In the genomic region with DNA sequence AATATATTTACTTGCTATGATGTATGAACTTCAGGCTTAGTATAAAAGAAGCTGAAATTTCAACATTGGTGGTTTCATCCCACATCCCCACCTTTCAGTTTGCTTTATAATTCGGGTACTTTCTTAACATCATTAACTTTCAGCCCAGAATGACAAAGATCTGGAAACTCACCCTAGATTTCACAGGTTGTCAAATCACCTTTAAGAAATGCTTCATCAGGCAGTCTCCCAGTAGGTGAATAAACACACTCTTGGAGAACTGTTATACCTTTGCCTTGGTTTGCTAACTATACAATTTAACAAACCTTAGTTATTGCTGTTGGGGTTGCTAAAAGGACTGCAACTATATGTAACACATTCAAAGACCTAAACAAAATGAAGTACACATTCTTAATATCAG, we compare ENCODE assay signal across 26 cellular contexts. TPM values are rescaled to one million over a fixed set of nuclear protein-coding genes. Genes with fewer than 3 reads are reported as not detected.
"Had no signal": no experiment of that assay in that cellular context is flagged by ENCODE, and none has a peak within 500 bp of the region (broad histone marks: within the 10 kb centered on the region; RNA-seq: fewer than 3 reads in every experiment).

No MANE protein-coding gene starts in this region.

- H3K4me3 Mint-ChIP-seq: naive thymus-derived CD8-positive, alpha-beta T cell; neural progenitor cell had no signal

- H3K36me3 ChIP-seq: heart left ventricle, neural progenitor cell, pancreas, tibial artery, upper lobe of left lung, vagina had no signal

- ATAC-seq: esophagus mucosa; heart left ventricle; left lobe of liver; mucosa of descending colon; naive thymus-derived CD8-positive, alpha-beta T cell; pancreas; right cardiac atrium had no signal

- H2AFZ ChIP-seq: neural progenitor cell had no signal

- H3K9ac ChIP-seq: neural progenitor cell had no signal

- H3K9me3 ChIP-seq: heart left ventricle, mucosa of descending colon, pancreas, tibial artery, upper lobe of left lung, vagina had no signal

- DNase-seq: cortex of kidney; dorsolateral prefrontal cortex; effector CD8-positive, alpha-beta T cell; heart left ventricle; hippocampal formation; kidney glomerular epithelial cell; mammary epithelial cell; mucosa of descending colon; naive thymus-derived CD8-positive, alpha-beta T cell; occipital lobe; pancreas; right cardiac atrium; small intestine; stimulated activated CD4-positive, alpha-beta T cell treated with anti-CD3 and anti-CD28 coated beads, Interleukin-12 subunit alpha, Interleukin-12 subunit beta, amount 100 ng/mL, for 4 hours; stimulated activated naive CD4-positive, alpha-beta T cell treated with Interleukin-2 at 50 U/mL for 16 hours; tibial artery; upper lobe of left lung had no signal

- H3K27me3 ChIP-seq: dorsolateral prefrontal cortex, heart left ventricle, neural progenitor cell, pancreas, tibial artery, upper lobe of left lung, vagina had no signal

- H3K27ac Mint-ChIP-seq: naive thymus-derived CD8-positive, alpha-beta T cell; neural progenitor cell; progenitor cell of endocrine pancreas had no signal

- H3K9me3 Mint-ChIP-seq: naive thymus-derived CD8-positive, alpha-beta T cell; neural progenitor cell had no signal

- H3K4me2 ChIP-seq: neural progenitor cell had no signal

- FAIRE-seq: pancreas had no signal

- H3K36me3 Mint-ChIP-seq: neural progenitor cell had no signal

- H3K4me3 ChIP-seq: dorsolateral prefrontal cortex, heart left ventricle, mucosa of descending colon, neural progenitor cell, pancreas, tibial artery, upper lobe of left lung, vagina had no signal

- H3K4me1 ChIP-seq: tibial artery, vagina had no signal

- H3K27ac ChIP-seq: dorsolateral prefrontal cortex, heart left ventricle, neural progenitor cell, pancreas, tibial artery, upper lobe of left lung, vagina had no signal

- H3K27me3 Mint-ChIP-seq: naive thymus-derived CD8-positive, alpha-beta T cell; progenitor cell of endocrine pancreas had no signal

RNA-seq across cellular contexts. Expression of gene MLANA, which starts 54.4 kb away (rescaled TPM):
- total RNA-seq: dorsolateral prefrontal cortex; esophagus mucosa; fibroblast of lung; frontal cortex; glomerular endothelial cell; heart left ventricle; left lobe of liver; mammary epithelial cell; mucosa of descending colon; naive thymus-derived CD8-positive, alpha-beta T cell; occipital lobe; pancreas; progenitor cell of endocrine pancreas; right cardiac atrium; temporal lobe; upper lobe of left lung; vagina had no signal
- polyA plus RNA-seq: fibroblast of lung, heart left ventricle, mammary epithelial cell, pancreas, right cardiac atrium, small intestine had no signal
